In the genomic region with DNA sequence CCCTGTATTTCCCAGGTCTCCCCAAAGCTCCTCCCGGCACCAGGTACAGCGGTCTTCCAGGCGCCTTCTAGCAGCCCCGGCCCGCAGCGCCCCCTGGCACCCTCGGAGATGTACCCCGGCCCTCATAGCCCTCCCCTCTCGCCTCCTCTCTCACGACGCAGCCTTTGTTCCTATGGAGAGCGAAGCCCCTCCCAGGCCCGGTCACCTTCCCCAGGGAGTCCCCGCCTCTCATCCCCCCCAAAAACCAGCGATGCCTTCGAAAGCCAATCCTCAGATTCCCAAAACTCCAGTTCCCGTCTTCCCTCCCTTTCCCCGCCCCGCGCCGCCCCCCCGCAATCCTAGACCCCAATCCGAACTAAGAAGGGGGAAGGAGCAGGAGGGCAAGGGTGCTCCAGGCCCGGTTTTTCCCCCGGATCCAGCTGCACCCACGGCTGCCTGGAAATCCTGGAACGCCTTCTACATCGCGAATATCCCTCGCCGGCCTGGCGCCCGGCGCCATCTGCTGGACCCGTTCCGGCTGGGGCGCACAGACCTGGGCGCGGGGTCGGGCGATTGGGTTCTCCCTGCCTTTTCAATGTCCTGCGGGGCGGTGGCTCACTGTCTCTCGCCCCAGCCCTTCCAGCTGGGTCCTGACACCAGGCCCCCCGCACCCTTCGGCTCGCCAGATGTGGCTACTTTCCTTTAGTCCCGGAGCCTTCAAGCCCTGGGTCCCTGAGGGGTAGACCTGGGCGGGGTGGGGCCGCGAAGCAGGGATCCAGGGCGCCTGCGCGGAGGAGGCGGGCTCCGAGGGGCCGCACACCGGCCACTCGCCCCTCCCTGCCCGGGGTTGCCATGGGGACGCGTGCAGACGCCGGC, we compare ENCODE assay signal across 1 cellular context.
A peak's percentile ranks its signal among the peaks of the same experiment; 100 is the strongest.
TF ChIP-seq lines count a peak whose summit lies in the region.

A gene with protein sequence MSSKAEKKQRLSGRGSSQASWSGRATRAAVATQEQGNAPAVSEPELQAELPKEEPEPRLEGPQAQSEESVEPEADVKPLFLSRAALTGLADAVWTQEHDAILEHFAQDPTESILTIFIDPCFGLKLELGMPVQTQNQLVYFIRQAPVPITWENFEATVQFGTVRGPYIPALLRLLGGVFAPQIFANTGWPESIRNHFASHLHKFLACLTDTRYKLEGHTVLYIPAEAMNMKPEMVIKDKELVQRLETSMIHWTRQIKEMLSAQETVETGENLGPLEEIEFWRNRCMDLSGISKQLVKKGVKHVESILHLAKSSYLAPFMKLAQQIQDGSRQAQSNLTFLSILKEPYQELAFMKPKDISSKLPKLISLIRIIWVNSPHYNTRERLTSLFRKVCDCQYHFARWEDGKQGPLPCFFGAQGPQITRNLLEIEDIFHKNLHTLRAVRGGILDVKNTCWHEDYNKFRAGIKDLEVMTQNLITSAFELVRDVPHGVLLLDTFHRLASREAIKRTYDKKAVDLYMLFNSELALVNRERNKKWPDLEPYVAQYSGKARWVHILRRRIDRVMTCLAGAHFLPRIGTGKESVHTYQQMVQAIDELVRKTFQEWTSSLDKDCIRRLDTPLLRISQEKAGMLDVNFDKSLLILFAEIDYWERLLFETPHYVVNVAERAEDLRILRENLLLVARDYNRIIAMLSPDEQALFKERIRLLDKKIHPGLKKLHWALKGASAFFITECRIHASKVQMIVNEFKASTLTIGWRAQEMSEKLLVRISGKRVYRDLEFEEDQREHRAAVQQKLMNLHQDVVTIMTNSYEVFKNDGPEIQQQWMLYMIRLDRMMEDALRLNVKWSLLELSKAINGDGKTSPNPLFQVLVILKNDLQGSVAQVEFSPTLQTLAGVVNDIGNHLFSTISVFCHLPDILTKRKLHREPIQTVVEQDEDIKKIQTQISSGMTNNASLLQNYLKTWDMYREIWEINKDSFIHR (N-terminal part only) (plus strand): TSS at position 844 of the 855 bp plus-strand sequence. CDS start 1,991 bp downstream, outside the sequence.

TF ChIP-seq in HepG2, 621 proteins besides CTCF, POLR2A, EP300 and RAD21 (continues in another document):
- TF ChIP-seq, protein P1, sequence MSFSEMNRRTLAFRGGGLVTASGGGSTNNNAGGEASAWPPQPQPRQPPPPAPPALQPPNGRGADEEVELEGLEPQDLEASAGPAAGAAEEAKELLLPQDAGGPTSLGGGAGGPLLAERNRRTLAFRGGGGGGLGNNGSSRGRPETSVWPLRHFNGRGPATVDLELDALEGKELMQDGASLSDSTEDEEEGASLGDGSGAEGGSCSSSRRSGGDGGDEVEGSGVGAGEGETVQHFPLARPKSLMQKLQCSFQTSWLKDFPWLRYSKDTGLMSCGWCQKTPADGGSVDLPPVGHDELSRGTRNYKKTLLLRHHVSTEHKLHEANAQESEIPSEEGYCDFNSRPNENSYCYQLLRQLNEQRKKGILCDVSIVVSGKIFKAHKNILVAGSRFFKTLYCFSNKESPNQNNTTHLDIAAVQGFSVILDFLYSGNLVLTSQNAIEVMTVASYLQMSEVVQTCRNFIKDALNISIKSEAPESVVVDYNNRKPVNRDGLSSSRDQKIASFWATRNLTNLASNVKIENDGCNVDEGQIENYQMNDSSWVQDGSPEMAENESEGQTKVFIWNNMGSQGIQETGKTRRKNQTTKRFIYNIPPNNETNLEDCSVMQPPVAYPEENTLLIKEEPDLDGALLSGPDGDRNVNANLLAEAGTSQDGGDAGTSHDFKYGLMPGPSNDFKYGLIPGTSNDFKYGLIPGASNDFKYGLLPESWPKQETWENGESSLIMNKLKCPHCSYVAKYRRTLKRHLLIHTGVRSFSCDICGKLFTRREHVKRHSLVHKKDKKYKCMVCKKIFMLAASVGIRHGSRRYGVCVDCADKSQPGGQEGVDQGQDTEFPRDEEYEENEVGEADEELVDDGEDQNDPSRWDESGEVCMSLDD (CRISPR knock-in tag; IDR thresholded peaks at IDR 0.05; ENCODE audit: borderline replicate concordance): no peak
- TF ChIP-seq PAF1 (CRISPR knock-in tag; IDR thresholded peaks at IDR 0.05): no peak
- TF ChIP-seq NFATC3 (CRISPR knock-in tag; IDR thresholded peaks at IDR 0.05): 0 out of 2 replicates have a peak, but pooled peaks have one; percentile 21
- peak; percentile 69 for TF ChIP-seq HNRNPLL (IDR thresholded peaks at IDR 0.05; ENCODE audit: low read depth, low read length, poor library complexity, severe bottlenecking)
- TF ChIP-seq HES4 (CRISPR knock-in tag; IDR thresholded peaks at IDR 0.05; ENCODE audit: borderline replicate concordance): no peak
- TF ChIP-seq, protein P2, sequence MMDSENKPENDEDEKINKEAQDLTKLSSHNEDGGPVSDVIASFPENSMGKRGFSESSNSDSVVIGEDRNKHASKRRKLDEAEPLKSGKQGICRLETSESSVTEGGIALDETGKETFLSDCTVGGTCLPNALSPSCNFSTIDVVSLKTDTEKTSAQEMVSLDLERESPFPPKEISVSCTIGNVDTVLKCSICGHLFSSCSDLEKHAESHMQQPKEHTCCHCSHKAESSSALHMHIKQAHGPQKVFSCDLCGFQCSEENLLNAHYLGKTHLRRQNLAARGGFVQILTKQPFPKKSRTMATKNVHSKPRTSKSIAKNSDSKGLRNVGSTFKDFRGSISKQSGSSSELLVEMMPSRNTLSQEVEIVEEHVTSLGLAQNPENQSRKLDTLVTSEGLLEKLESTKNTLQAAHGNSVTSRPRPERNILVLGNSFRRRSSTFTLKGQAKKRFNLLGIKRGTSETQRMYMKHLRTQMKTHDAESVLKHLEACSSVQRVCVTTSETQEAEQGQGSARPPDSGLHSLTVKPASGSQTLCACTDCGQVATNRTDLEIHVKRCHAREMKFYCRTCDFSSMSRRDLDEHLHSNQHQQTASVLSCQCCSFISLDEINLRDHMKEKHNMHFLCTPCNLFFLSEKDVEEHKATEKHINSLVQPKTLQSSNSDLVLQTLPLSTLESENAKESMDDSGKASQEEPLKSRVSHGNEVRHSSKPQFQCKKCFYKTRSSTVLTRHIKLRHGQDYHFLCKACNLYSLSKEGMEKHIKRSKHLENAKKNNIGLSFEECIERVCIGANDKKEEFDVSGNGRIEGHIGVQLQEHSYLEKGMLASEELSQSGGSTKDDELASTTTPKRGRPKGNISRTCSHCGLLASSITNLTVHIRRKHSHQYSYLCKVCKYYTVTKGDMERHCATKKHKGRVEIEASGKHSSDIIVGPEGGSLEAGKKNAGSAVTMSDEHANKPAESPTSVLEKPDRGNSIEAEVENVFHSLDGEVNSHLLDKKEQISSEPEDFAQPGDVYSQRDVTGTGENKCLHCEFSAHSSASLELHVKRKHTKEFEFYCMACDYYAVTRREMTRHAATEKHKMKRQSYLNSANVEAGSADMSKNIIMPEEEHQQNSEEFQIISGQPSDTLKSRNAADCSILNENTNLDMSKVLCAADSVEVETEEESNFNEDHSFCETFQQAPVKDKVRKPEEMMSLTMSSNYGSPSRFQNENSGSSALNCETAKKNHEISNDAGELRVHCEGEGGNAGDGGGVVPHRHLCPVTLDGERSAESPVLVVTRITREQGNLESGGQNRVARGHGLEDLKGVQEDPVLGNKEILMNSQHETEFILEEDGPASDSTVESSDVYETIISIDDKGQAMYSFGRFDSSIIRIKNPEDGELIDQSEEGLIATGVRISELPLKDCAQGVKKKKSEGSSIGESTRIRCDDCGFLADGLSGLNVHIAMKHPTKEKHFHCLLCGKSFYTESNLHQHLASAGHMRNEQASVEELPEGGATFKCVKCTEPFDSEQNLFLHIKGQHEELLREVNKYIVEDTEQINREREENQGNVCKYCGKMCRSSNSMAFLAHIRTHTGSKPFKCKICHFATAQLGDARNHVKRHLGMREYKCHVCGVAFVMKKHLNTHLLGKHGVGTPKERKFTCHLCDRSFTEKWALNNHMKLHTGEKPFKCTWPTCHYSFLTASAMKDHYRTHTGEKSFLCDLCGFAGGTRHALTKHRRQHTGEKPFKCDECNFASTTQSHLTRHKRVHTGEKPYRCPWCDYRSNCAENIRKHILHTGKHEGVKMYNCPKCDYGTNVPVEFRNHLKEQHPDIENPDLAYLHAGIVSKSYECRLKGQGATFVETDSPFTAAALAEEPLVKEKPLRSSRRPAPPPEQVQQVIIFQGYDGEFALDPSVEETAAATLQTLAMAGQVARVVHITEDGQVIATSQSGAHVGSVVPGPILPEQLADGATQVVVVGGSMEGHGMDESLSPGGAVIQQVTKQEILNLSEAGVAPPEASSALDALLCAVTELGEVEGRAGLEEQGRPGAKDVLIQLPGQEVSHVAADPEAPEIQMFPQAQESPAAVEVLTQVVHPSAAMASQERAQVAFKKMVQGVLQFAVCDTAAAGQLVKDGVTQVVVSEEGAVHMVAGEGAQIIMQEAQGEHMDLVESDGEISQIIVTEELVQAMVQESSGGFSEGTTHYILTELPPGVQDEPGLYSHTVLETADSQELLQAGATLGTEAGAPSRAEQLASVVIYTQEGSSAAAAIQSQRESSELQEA (CRISPR knock-in tag; IDR thresholded peaks at IDR 0.05; ENCODE audit: not compliant biosample characterization): peak; percentile 62
- no peak for TF ChIP-seq ZNF7 (CRISPR knock-in tag; IDR thresholded peaks at IDR 0.05)
- no peak for TF ChIP-seq RFXANK (CRISPR knock-in tag; IDR thresholded peaks at IDR 0.05)
- TF ChIP-seq, protein P3, sequence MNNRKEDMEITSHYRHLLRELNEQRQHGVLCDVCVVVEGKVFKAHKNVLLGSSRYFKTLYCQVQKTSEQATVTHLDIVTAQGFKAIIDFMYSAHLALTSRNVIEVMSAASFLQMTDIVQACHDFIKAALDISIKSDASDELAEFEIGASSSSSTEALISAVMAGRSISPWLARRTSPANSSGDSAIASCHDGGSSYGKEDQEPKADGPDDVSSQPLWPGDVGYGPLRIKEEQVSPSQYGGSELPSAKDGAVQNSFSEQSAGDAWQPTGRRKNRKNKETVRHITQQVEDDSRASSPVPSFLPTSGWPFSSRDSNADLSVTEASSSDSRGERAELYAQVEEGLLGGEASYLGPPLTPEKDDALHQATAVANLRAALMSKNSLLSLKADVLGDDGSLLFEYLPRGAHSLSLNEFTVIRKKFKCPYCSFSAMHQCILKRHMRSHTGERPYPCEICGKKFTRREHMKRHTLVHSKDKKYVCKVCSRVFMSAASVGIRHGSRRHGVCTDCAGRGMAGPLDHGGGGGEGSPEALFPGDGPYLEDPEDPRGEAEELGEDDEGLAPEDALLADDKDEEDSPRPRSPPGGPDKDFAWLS (CRISPR knock-in tag; IDR thresholded peaks at IDR 0.05; ENCODE audit: borderline replicate concordance): no peak
- TF ChIP-seq ZNF768 (CRISPR knock-in tag; IDR thresholded peaks at IDR 0.05): 0 out of 2 replicates have a peak, but pooled peaks have one; percentile 23
- 0 out of 2 replicates have a peak, but pooled peaks have one; percentile 44 for TF ChIP-seq ZNF44 (CRISPR knock-in tag; IDR thresholded peaks at IDR 0.05)
- no peak for TF ChIP-seq ZNF510 (CRISPR knock-in tag; IDR thresholded peaks at IDR 0.05; ENCODE audit: low read depth)
- peak; percentile 67 for TF ChIP-seq YY1 (IDR thresholded peaks at IDR 0.05; ENCODE audit: insufficient read depth, insufficient replicate concordance, low read depth, low read length)
- peak; percentile 57; the same call in 1 of the 2 replicates for TF ChIP-seq ZNF788 (CRISPR knock-in tag; IDR thresholded peaks at IDR 0.05; ENCODE audit: borderline replicate concordance)
- TF ChIP-seq, protein P4, sequence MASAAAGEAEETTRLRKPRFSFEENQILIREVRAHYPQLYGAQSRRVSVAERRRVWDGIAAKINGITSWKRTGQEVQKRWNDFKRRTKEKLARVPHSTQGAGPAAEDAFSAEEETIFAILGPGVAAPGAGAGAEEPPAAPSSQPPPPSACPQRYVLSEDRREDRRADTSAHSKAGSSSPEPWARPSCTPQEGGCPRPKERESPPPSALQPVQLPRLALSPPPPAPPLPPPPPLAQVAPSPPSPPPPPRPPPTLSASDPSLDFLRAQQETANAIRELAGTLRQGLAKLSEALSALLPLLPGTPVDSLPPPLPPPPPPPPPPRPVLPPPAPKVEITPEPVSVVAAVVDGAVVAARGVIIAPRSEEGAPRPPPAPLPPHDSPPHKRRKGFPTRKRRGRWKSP (CRISPR knock-in tag; IDR thresholded peaks at IDR 0.05): 0 out of 2 replicates have a peak, but pooled peaks have one; percentile 45
- peak; percentile 51; the same call in 1 of the 2 replicates for TF ChIP-seq ZNF274 (CRISPR knock-in tag; IDR thresholded peaks at IDR 0.05)
- TF ChIP-seq PHF8 (CRISPR knock-in tag; IDR thresholded peaks at IDR 0.05): 0 out of 2 replicates have a peak, but pooled peaks have one; percentile 30
- TF ChIP-seq SP4 (CRISPR knock-in tag; IDR thresholded peaks at IDR 0.05): 0 out of 2 replicates have a peak, but pooled peaks have one; percentile 33
- TF ChIP-seq BORCS8-MEF2B (CRISPR knock-in tag; IDR thresholded peaks at IDR 0.05): 0 out of 2 replicates have a peak, but pooled peaks have one; percentile 35
- TF ChIP-seq ZSCAN21 (CRISPR knock-in tag; IDR thresholded peaks at IDR 0.05; ENCODE audit: borderline replicate concordance): no peak
- no peak for TF ChIP-seq ZBTB42 (CRISPR knock-in tag; IDR thresholded peaks at IDR 0.05)
- TF ChIP-seq REPIN1 (CRISPR knock-in tag; IDR thresholded peaks at IDR 0.05; ENCODE audit: borderline replicate concordance, low read depth): peak; percentile 49; the same call in 1 of the 2 replicates
- no peak for TF ChIP-seq MAFG (CRISPR knock-in tag; IDR thresholded peaks at IDR 0.05)
- TF ChIP-seq ZNF234 (CRISPR knock-in tag; conservative IDR thresholded peaks at IDR 0.05): no peak
- no peak for TF ChIP-seq SP140L (CRISPR knock-in tag; IDR thresholded peaks at IDR 0.05; ENCODE audit: borderline replicate concordance)
- no peak for TF ChIP-seq FOXP1 (IDR thresholded peaks at IDR 0.05)
- no peak for TF ChIP-seq FOXP1 (CRISPR knock-in tag; IDR thresholded peaks at IDR 0.05)
- TF ChIP-seq, protein P5, sequence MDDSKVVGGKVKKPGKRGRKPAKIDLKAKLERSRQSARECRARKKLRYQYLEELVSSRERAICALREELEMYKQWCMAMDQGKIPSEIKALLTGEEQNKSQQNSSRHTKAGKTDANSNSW (CRISPR knock-in tag; IDR thresholded peaks at IDR 0.05; ENCODE audit: borderline replicate concordance): no peak
- no peak for TF ChIP-seq NBN (conservative IDR thresholded peaks at IDR 0.05)
- peak; percentile 80 for TF ChIP-seq HIVEP1 (CRISPR knock-in tag; IDR thresholded peaks at IDR 0.05)
- TF ChIP-seq, protein P6, sequence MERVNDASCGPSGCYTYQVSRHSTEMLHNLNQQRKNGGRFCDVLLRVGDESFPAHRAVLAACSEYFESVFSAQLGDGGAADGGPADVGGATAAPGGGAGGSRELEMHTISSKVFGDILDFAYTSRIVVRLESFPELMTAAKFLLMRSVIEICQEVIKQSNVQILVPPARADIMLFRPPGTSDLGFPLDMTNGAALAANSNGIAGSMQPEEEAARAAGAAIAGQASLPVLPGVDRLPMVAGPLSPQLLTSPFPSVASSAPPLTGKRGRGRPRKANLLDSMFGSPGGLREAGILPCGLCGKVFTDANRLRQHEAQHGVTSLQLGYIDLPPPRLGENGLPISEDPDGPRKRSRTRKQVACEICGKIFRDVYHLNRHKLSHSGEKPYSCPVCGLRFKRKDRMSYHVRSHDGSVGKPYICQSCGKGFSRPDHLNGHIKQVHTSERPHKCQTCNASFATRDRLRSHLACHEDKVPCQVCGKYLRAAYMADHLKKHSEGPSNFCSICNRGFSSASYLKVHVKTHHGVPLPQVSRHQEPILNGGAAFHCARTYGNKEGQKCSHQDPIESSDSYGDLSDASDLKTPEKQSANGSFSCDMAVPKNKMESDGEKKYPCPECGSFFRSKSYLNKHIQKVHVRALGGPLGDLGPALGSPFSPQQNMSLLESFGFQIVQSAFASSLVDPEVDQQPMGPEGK (CRISPR knock-in tag; IDR thresholded peaks at IDR 0.05): peak; percentile 45; the same call in 1 of the 2 replicates
